ENCODE assay signal across 8 cellular contexts in the genomic region with DNA sequence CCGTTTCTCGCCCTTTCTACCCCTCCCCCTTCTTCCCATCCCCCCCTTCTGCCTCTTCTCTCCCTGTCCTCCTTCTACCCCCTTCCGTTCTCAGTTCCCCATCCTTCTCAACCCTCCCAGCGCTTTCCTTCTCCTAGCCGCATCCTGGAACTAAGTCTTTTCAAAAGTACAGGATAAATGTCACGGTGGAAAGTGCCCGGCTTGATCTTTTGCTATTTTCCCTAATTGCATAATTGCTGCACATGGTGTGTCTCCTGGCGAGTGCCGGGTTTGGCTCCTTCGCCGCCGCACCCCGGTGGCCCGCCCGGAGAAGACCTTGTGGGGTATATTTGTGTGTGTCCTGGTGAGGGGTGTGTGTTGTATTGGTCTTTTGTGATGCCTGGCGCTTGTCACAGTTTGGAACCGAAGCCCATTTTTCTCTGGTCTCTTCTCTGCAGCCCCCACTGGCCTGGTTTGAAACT. TPM values are rescaled to one million over a fixed set of nuclear protein-coding genes. Genes with fewer than 3 reads are reported as not detected.
DNase-seq lines count a peak whose midpoint lies in the region; ATAC-seq, FAIRE-seq and TF ChIP-seq lines count a peak whose summit lies in the region.

No MANE protein-coding gene starts in this region.

- DNase-seq in mammary epithelial cell = peak; percentile 41
- DNase-seq in keratinocyte (ENCODE audit: low read depth, low spot score) = no peak
- peak; percentile 77 for DNase-seq in spleen
- no peak for DNase-seq in COR-L47 (lab: John Stamatoyannopoulos, UW)
- DNase-seq in GM10248 (ENCODE audit: extremely low spot score) = no peak

- in situ Hi-C loops in mammary epithelial cell (cut with MboI; ENCODE audit: low sequenced_read_pairs in 2 of 2) = no loop called here

- H3K4me2 ChIP-seq in OCI-LY1 (ENCODE audit: low read length) (peak overlapping the region; percentile 87), mammary epithelial cell (ENCODE audit: insufficient read depth, low read depth, low read length) (peak overlapping the region; percentile 94), keratinocyte (ENCODE audit: control insufficient read depth, extremely low read depth, insufficient read depth, low read depth, low read length) (peak overlapping the region; percentile 81)

- peak overlapping the region; percentile 75 for H3K9ac ChIP-seq in OCI-LY1 (ENCODE audit: low read length)
- H3K9ac ChIP-seq in mammary epithelial cell (ENCODE audit: insufficient read depth, low read length) = peak overlapping the region; percentile 79
- peak overlapping the region; percentile 83 for H3K9ac ChIP-seq in keratinocyte (ENCODE audit: control insufficient read depth, extremely low read depth, insufficient read depth, low read length)

- H3K36me3 ChIP-seq in OCI-LY1 (ENCODE audit: insufficient read depth, low read length) (no peaks in the 10 kb centered on the region), mammary epithelial cell (ENCODE audit: insufficient read depth, low read length) (no peaks in the 10 kb centered on the region), keratinocyte (ENCODE audit: control insufficient read depth in 2 of 2, extremely low read depth in 1 of 2, insufficient read depth in 2 of 2, low read length in 2 of 2) (peaks cover 0 to 2% of the 10 kb centered on the region in 2 experiments), spleen (no peaks in the 10 kb centered on the region)

- CTCF ChIA-PET in mammary epithelial cell (lab: Charles Lee; ENCODE audit: low non-redundant PET) = no interaction called here
- CTCF ChIA-PET in GM10248 (lab: Yijun Ruan, JAX) = interaction anchor here (1.0 to 1.8 kb wide), 2 partner anchors 15 to 51 kb away, joined by 3 to 4 read pairs; no protein-coding TSS in a partner anchor

- intact Hi-C loops in mammary epithelial cell (cut with micrococcal nuclease) (loop anchor here (5.0 to 10.0 kb wide), 2 partner anchors 341 to 559 kb away; no protein-coding TSS in a partner anchor), spleen (cut with DNase I; ENCODE audit: low total_unique reads) (no loop called here)

- H3K4me3 ChIP-seq in GM08714 (ENCODE audit: low read length) = peak overlapping the region; percentile 89
- H3K4me3 ChIP-seq in OCI-LY1 (ENCODE audit: low read depth, low read length, poor library complexity, severe bottlenecking) = peak overlapping the region; percentile 93
- peak overlapping the region; percentile 87 to 100 (median 96) for H3K4me3 ChIP-seq in mammary epithelial cell (replicated peaks in 1 of 3; ENCODE audit: insufficient read depth in 1 of 3, low read depth in 2 of 3, low read length in 3 of 3)
- H3K4me3 ChIP-seq in keratinocyte (ENCODE audit: control insufficient read depth in 2 of 3, extremely low read depth in 1 of 3, insufficient read depth in 2 of 3, low read depth in 1 of 3, low read length in 3 of 3) = peak overlapping the region; percentile 86 to 97 (median 94)
- H3K4me3 ChIP-seq in spleen = peak overlapping the region; percentile 61 to 90 (median 74)

- peaks cover 4% of the 10 kb centered on the region; the same call in 1 of the 2 replicates for H3K27me3 ChIP-seq in OCI-LY1 (ENCODE audit: insufficient read depth, low read length)
- no peaks in the 10 kb centered on the region for H3K27me3 ChIP-seq in mammary epithelial cell (ENCODE audit: insufficient read depth, low read length)
- peaks cover 14% of the 10 kb centered on the region for H3K27me3 ChIP-seq in keratinocyte (ENCODE audit: control insufficient read depth, extremely low read depth, insufficient read depth, low read length)
- H3K27me3 ChIP-seq in spleen (replicated peaks in 1 of 7) = peaks cover 0 to 15% (median 0%) of the 10 kb centered on the region in 7 donors

- dilution Hi-C loops in mammary epithelial cell (cut with HindIII; ENCODE audit: low sequenced_read_pairs) = no loop called here
- dilution Hi-C loops in keratinocyte (cut with MboI; ENCODE audit: extremely low pct_ligation_motif_present, low sequenced_read_pairs) = no loop called here

- TF ChIP-seq CTCF in OCI-LY1 (IDR thresholded peaks at IDR 0.05; ENCODE audit: low read length) (no peak), mammary epithelial cell (conservative IDR thresholded peaks at IDR 0.05 in 1 of 2, IDR thresholded peaks at IDR 0.05 in 1 of 2; ENCODE audit: extremely low read depth in 1 of 2, insufficient read depth in 1 of 2, low read depth in 1 of 2, low read length in 2 of 2) (no peak), keratinocyte (optimal IDR thresholded peaks at IDR 0.05 in 1 of 3, IDR thresholded peaks at IDR 0.05 in 1 of 3, conservative IDR thresholded peaks at IDR 0.05 in 1 of 3; ENCODE audit: extremely low read depth in 1 of 3, insufficient read depth in 2 of 3, low read length in 3 of 3) (no peak), spleen (IDR thresholded peaks at IDR 0.05 in 8 of 11, conservative IDR thresholded peaks at IDR 0.05 in 3 of 11) (no peak), GM10248 (IDR thresholded peaks at IDR 0.05; ENCODE audit: control extremely low read depth, extremely low read depth, low read depth, missing control alignments) (no peak)

- H3K9me3 ChIP-seq in OCI-LY1 (ENCODE audit: low read length) = no peaks in the 10 kb centered on the region
- no peaks in the 10 kb centered on the region for H3K9me3 ChIP-seq in mammary epithelial cell (replicated peaks; ENCODE audit: insufficient read depth, low read length)
- no peaks in the 10 kb centered on the region for H3K9me3 ChIP-seq in keratinocyte (ENCODE audit: control insufficient read depth, low read depth, low read length)
- H3K9me3 ChIP-seq in spleen = no peaks in the 10 kb centered on the region

- no peak overlapping the region for H2AFZ ChIP-seq in OCI-LY1 (ENCODE audit: low read length)
- peak overlapping the region; percentile 99 for H2AFZ ChIP-seq in mammary epithelial cell (ENCODE audit: low read depth, low read length)
- H2AFZ ChIP-seq in keratinocyte (ENCODE audit: control insufficient read depth, low read length) = peak overlapping the region; percentile 85

- TF ChIP-seq POLR2A in spleen (IDR thresholded peaks at IDR 0.05) = no peak

- WGBS in mammary epithelial cell (ENCODE audit: low coverage, missing lambda C conversion rate) = 2% methylated on average over 11 of the region's 17 CpGs
- WGBS in spleen, 5 donors = 0 to 2% (median 1%) methylated on average over 17 of the region's 17 CpGs

- POLR2A ChIA-PET in GM10248 (lab: Yijun Ruan, JAX) = no interaction called here

- H4K20me1 ChIP-seq in OCI-LY1 (ENCODE audit: insufficient read depth, low read length) = no peaks in the 10 kb centered on the region
- H4K20me1 ChIP-seq in mammary epithelial cell (ENCODE audit: insufficient read depth, low read length) = peaks cover 2% of the 10 kb centered on the region
- no peaks in the 10 kb centered on the region for H4K20me1 ChIP-seq in keratinocyte (ENCODE audit: control insufficient read depth, extremely low read depth, insufficient read depth, low read length)

- ATAC-seq in HG02571 (IDR thresholded peaks at IDR 0.05; ENCODE audit: unreplicated experiment) = peak; percentile 4

- BruUV-seq in mammary epithelial cell (replicated peaks; lab: Mats Ljungman, UMichigan) = no TSS peak

- no peak overlapping the region for H3K27ac ChIP-seq in OCI-LY1 (ENCODE audit: low read depth, low read length, poor library complexity, severe bottlenecking)
- peak overlapping the region; percentile 81 for H3K27ac ChIP-seq in mammary epithelial cell (ENCODE audit: insufficient read depth, low read depth, low read length)
- H3K27ac ChIP-seq in keratinocyte (ENCODE audit: control insufficient read depth, insufficient read depth, low read length) = peak overlapping the region; percentile 44
- peak overlapping the region; percentile 66 to 93 (median 88) for H3K27ac ChIP-seq in spleen

- H3K9me1 ChIP-seq in keratinocyte (ENCODE audit: control insufficient read depth, extremely low read depth, insufficient read depth, low read length) = no peaks in the 10 kb centered on the region

- H3K79me2 ChIP-seq in OCI-LY1 (ENCODE audit: insufficient read depth, low read length) (peaks cover 46% of the 10 kb centered on the region), mammary epithelial cell (ENCODE audit: insufficient read depth, low read length) (peaks cover 53% of the 10 kb centered on the region), keratinocyte (ENCODE audit: control insufficient read depth, insufficient read depth, low read length) (peaks cover 29% of the 10 kb centered on the region)

- H3K9me2 ChIP-seq in OCI-LY1 (ENCODE audit: low read depth, low read length) = no peaks in the 10 kb centered on the region

- H3K4me1 ChIP-seq in OCI-LY1 (ENCODE audit: insufficient read depth, low read length, severe bottlenecking) = peaks cover 51% of the 10 kb centered on the region
- peaks cover 12% of the 10 kb centered on the region for H3K4me1 ChIP-seq in mammary epithelial cell (ENCODE audit: insufficient read depth, low read length)
- H3K4me1 ChIP-seq in keratinocyte (ENCODE audit: control insufficient read depth, extremely low read depth, insufficient read depth, low read length) = peaks cover 10% of the 10 kb centered on the region
- H3K4me1 ChIP-seq in spleen = peaks cover 5 to 41% (median 22%) of the 10 kb centered on the region in 6 donors

- FAIRE-seq in keratinocyte (lab: Jason Lieb, UNC) = no peak

- H3F3A ChIP-seq in OCI-LY1 (ENCODE audit: insufficient read depth, low read length) = no peaks in the 10 kb centered on the region; the same call in 1 of the 2 replicates

RNA-seq across cellular contexts. Expression of gene UBE2E2, which starts 0.6 kb away (rescaled TPM):
- total RNA-seq in mammary epithelial cell (10 to 100 TPM; 37.3 to 47.9 TPM), spleen (10 to 100 TPM; 34.6 to 87.6 (median 49.2) TPM)
- polyA plus RNA-seq in mammary epithelial cell (48.5 TPM), keratinocyte (49.6 to 63.2 TPM (median 52.9 TPM) in 3 replicates), spleen (10 to 100 TPM; 27.9 to 34.7 (median 34.1) TPM)
- polyA minus RNA-seq in mammary epithelial cell (34.9 TPM), keratinocyte (10.0 to 34.2 TPM (median 22.8 TPM) in 3 replicates)
- 81.1 TPM for polyA plus RNA-seq in keratinocyte (2011; ENCODE audit: low read depth)
- polyA plus RNA-seq in keratinocyte (2011; cell fraction: cytosol; rRNA removed) = 64.3 and 137 TPM in 2 replicates
- polyA plus RNA-seq in keratinocyte (2011; cell fraction: nucleus; rRNA removed) = 38.3 and 46.7 TPM in 2 replicates
- polyA plus RNA-seq in keratinocyte (2012; ENCODE audit: low replicate concordance) = 33.6 and 64.1 TPM in 2 replicates
- 48.9 TPM for polyA minus RNA-seq in keratinocyte (2011; cell fraction: cytosol; rRNA and poly(A)+ RNA removed)
- polyA minus RNA-seq in keratinocyte (2011; cell fraction: nucleus; rRNA and poly(A)+ RNA removed) = 20.2 and 32.4 TPM in 2 replicates

Comparison
In these comparisons a context has a peak if more than half of its experiments do, and no peak if none do; other contexts are left out.
1. DNase-seq: peak in mammary epithelial cell (single experiment) and spleen (single experiment); none in keratinocyte (single experiment), COR-L47 (single experiment) and GM10248 (single experiment).
2. Peak in every context shown above with its lines, with median percentiles within 50 percentile points of each other: H3K4me3 ChIP-seq, H3K4me2 ChIP-seq and H3K9ac ChIP-seq.